ENCODE assay signal across 22 cellular contexts in the genomic region with DNA sequence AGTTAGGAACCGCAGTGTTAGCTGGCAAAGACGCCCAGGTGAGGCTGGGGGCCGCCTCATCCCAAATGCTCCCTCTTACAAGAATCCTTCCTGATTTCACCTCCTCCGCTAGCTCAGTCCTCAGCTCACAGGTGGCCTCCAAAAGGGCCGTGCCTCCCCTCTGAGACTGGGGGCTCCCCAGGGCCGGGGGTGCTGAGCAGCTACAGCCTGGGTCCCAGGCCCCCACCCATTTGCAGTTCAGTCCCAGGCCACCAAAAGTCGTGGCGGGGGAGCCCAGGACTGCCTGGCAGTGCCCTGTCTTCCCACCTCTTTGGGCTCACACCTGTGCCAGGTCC. TPM values are rescaled to one million over a fixed set of nuclear protein-coding genes. Genes with fewer than 3 reads are reported as not detected.
DNase-seq lines count a peak whose midpoint lies in the region; ATAC-seq and TF ChIP-seq lines count a peak whose summit lies in the region.
"Had no signal": no experiment of that assay in that cellular context is flagged by ENCODE, and none has a peak within 500 bp of the region (broad histone marks: within the 10 kb centered on the region; RNA-seq: fewer than 3 reads in every experiment).

No MANE protein-coding gene starts in this region.

- POLR2A ChIA-PET in Panc1 (lab: Charles Lee) = no interaction called here

- H3K4me3 Mint-ChIP-seq in neural progenitor cell = no peak overlapping the region
- H3K4me3 Mint-ChIP-seq: CD4-positive, alpha-beta T cell; GM23338 had no signal

- no peak overlapping the region for H2AFZ ChIP-seq in neural progenitor cell (replicated peaks)
- H2AFZ ChIP-seq: GM23338 had no signal

- peaks cover 4% of the 10 kb centered on the region for H3K27me3 Mint-ChIP-seq in neural progenitor cell (ENCODE audit: insufficient read depth, low read depth)
- H3K27me3 Mint-ChIP-seq: CD4-positive, alpha-beta T cell had no signal

- no TSS peak for BruUV-seq in Panc1 (replicated peaks; lab: Mats Ljungman, UMichigan)

- no peaks in the 10 kb centered on the region for H3F3A ChIP-seq in neural progenitor cell (ENCODE audit: low read depth)

- no peaks in the 10 kb centered on the region for H3K27me3 ChIP-seq in Panc1 (ENCODE audit: control insufficient read depth, insufficient read depth, low read length)
- H3K27me3 ChIP-seq in neural progenitor cell = no peaks in the 10 kb centered on the region
- no peaks in the 10 kb centered on the region for H3K27me3 ChIP-seq in spleen (replicated peaks in 1 of 7)

- H3K36me3 ChIP-seq in Panc1 (ENCODE audit: control insufficient read depth, insufficient read depth, low read length) (no peaks in the 10 kb centered on the region), neural progenitor cell (no peaks in the 10 kb centered on the region), spleen (peaks cover 0 to 92% (median 49%) of the 10 kb centered on the region in 6 donors)

- intact Hi-C loops in Panc1 (cut with micrococcal nuclease; ENCODE audit: unreplicated experiment) = no loop called here
- intact Hi-C loops in spleen (cut with DNase I; ENCODE audit: low total_unique reads) = no loop called here

- no peaks in the 10 kb centered on the region for H4K20me1 ChIP-seq in neural progenitor cell (ENCODE audit: low read depth)

- H3K9me3 Mint-ChIP-seq in neural progenitor cell = no peaks in the 10 kb centered on the region
- H3K9me3 Mint-ChIP-seq: CD4-positive, alpha-beta T cell; GM23338 had no signal

- H3K4me1 ChIP-seq in Panc1 (ENCODE audit: control insufficient read depth, insufficient read depth, low read length) (no peaks in the 10 kb centered on the region), neural progenitor cell (no peaks in the 10 kb centered on the region), spleen (no peaks in the 10 kb centered on the region)
- H3K4me1 ChIP-seq: A549, Caco-2 had no signal

- no peak for TF ChIP-seq POLR2A in spleen (IDR thresholded peaks at IDR 0.05)

- no peaks in the 10 kb centered on the region for H3K4me1 Mint-ChIP-seq in neural progenitor cell
- H3K4me1 Mint-ChIP-seq: GM23338 had no signal

- 87 to 100% (median 95%) methylated on average over 3 to 8 of the region's 8 CpGs for WGBS in spleen, 5 donors

- CTCF ChIA-PET in Panc1 (lab: Charles Lee) = no interaction called here

- ATAC-seq in Panc1 (0 out of 2 replicates have a peak, but pooled peaks have one; percentile 15), omental fat pad (ENCODE audit: low FRiP score) (no peak), HG03139 (IDR thresholded peaks at IDR 0.05; ENCODE audit: unreplicated experiment) (no peak)

- peak; percentile 47 for DNase-seq in activated effector memory CD4-positive, alpha-beta T cell treated with anti-CD3 and anti-CD28 coated beads, Interleukin-2, amount 50 U/mL, for 16 hours
- DNase-seq in activated effector memory CD4-positive, alpha-beta T cell treated with Interleukin-2 at 50 U/mL for 16 hours = no peak
- DNase-seq in Panc1 (ENCODE audit: low read depth, low spot score) (no peak), neural progenitor cell (ENCODE audit: low spot score) (no peak), spleen (peak; percentile 44), omental fat pad (ENCODE audit: low spot score) (no peak)
- DNase-seq: AML-193; Caco-2; CD4-positive, alpha-beta T cell; DMS153; DMS79; GDM1; HCEC 1CT had no signal

- H3K9me3 ChIP-seq in Panc1 (ENCODE audit: control insufficient read depth, insufficient read depth, low read depth, low read length) (no peaks in the 10 kb centered on the region), neural progenitor cell (ENCODE audit: low read depth) (no peaks in the 10 kb centered on the region), spleen (no peaks in the 10 kb centered on the region)
- H3K9me3 ChIP-seq: A549, Caco-2 had no signal

- H3K4me3 ChIP-seq in Panc1 (ENCODE audit: low read depth in 2 of 2, low read length in 2 of 2) (no peak overlapping the region), neural progenitor cell (no peak overlapping the region), spleen (no peak overlapping the region)
- H3K4me3 ChIP-seq: A549, GM23338 had no signal

- in situ Hi-C loops in Panc1 (cut with HindIII; ENCODE audit: low pct_unique_long_range_greater_than_20kb, low sequenced_read_pairs) = no loop called here

- peak overlapping the region; percentile 74 for H3K27ac Mint-ChIP-seq in neural progenitor cell
- H3K27ac Mint-ChIP-seq: CD4-positive, alpha-beta T cell; GM23338 had no signal

- H3K27ac ChIP-seq in Panc1 (ENCODE audit: low read length) = no peak overlapping the region
- no peak overlapping the region for H3K27ac ChIP-seq in neural progenitor cell
- no peak overlapping the region for H3K27ac ChIP-seq in spleen
- H3K27ac ChIP-seq: 22Rv1, A549, C4-2B, HL-60 had no signal

- H3K36me3 Mint-ChIP-seq in neural progenitor cell = peaks cover 16% of the 10 kb centered on the region

- TF ChIP-seq CTCF in Panc1 (IDR thresholded peaks at IDR 0.05) = no peak
- no peak for TF ChIP-seq CTCF in neural progenitor cell (IDR thresholded peaks at IDR 0.05)
- no peak for TF ChIP-seq CTCF in spleen (IDR thresholded peaks at IDR 0.05 in 8 of 11, conservative IDR thresholded peaks at IDR 0.05 in 3 of 11)
- TF ChIP-seq CTCF in omental fat pad (IDR thresholded peaks at IDR 0.05) = no peak

- H3K4me2 ChIP-seq in neural progenitor cell = no peak overlapping the region
- H3K4me2 ChIP-seq: A549, GM23338 had no signal

- H3K79me2 ChIP-seq in neural progenitor cell (ENCODE audit: low read depth) = no peaks in the 10 kb centered on the region

- H3K9ac ChIP-seq in neural progenitor cell = no peak overlapping the region

RNA-seq across cellular contexts. Expression of a gene that starts 29.6 kb away (rescaled TPM):
- total RNA-seq in Panc1 (2021; ENCODE audit: unreplicated experiment) (1,290 TPM), neural progenitor cell (ENCODE audit: low replicate concordance) (under 0.01 TPM in 2 replicates), spleen (1,000 to 10,000 TPM in 4 of 7 donors, under 1 TPM in 3; under 0.01 to 8,075 (median 6,234) TPM), omental fat pad (under 1 TPM; under 0.01 TPM)
- polyA plus RNA-seq in Panc1 (2012; ENCODE audit: insufficient read length) = 2.5 TPM
- not detected for polyA plus RNA-seq in spleen
- total RNA-seq: GM23338, HT1080 had no signal
- polyA plus RNA-seq: BJ, GM23338 had no signal

RNA-seq across cellular contexts. Expression of a gene that starts 43.9 kb away (rescaled TPM):
- 56.8 TPM for total RNA-seq in Panc1 (2021; ENCODE audit: unreplicated experiment)
- 73.4 TPM for polyA plus RNA-seq in Panc1 (2012; ENCODE audit: insufficient read length)
- 46.6 and 51.0 TPM in 2 replicates for total RNA-seq in neural progenitor cell (ENCODE audit: low replicate concordance)
- total RNA-seq in spleen = 100 to 1,000 TPM in 6 of 7 donors, 10 to 100 TPM in 1; 98.8 to 150 (median 122) TPM
- 100 to 1,000 TPM in 1 of 3 donors, 10 to 100 TPM in 2; 59.7 to 105 (median 78.6) TPM for polyA plus RNA-seq in spleen
- total RNA-seq in omental fat pad = 10 to 100 TPM; 46.9 to 89.5 (median 60.4) TPM

RNA-seq across cellular contexts. Expression of a gene that starts 47.2 kb away (rescaled TPM):
- total RNA-seq in Panc1 (2021; ENCODE audit: unreplicated experiment) (not detected), neural progenitor cell (ENCODE audit: low replicate concordance) (not detected in 2 replicates), spleen (under 1 TPM in 1 of 7 donors, not detected in 6; 0.30 TPM), omental fat pad (not detected)
- not detected for polyA plus RNA-seq in Panc1 (2012; ENCODE audit: insufficient read length)
- under 1 TPM; 0.13 to 0.32 (median 0.18) TPM for polyA plus RNA-seq in spleen
- total RNA-seq: Caco-2; CD4-positive, alpha-beta T cell; Daoy; HT1080 had no signal
- polyA plus RNA-seq: BJ, GM23338 had no signal

Comparison
In these comparisons a context has a peak if more than half of its experiments do, and no peak if none do; other contexts are left out.
1. DNase-seq: peak in activated effector memory CD4-positive, alpha-beta T cell treated with anti-CD3 and anti-CD28 coated beads, Interleukin-2, amount 50 U/mL, for 16 hours (single experiment) and spleen (single experiment); none in activated effector memory CD4-positive, alpha-beta T cell treated with Interleukin-2 at 50 U/mL for 16 hours (single experiment), Panc1 (single experiment), neural progenitor cell (single experiment) and omental fat pad (single experiment).